In the genomic region with DNA sequence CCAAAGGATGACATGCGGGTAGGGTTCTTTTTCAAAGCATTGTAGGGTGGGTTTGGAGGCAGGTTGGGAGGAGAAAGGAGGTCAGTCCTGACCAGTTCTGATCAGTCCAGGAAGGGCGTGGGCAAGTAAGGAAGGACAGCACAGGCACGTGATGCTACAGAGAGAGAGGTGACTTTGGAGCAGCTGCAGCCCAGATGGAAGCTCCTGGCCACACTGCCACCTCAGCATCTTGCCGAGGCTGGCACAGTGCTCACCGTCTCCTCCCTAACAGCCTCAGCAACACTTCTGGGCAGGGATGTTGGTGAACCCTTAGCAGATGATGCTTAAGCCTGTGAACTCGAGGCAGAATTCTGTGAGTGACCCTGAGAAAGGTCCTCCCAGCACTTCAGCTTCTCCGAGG, we compare ENCODE assay signal across 8 cellular contexts.
"Had no signal": no experiment of that assay in that cellular context is flagged by ENCODE, and none has a peak within 500 bp of the region (broad histone marks: within the 10 kb centered on the region; RNA-seq: fewer than 3 reads in every experiment).

No MANE protein-coding gene starts in this region.

- H3K27ac ChIP-seq: GM23248, HL-60 had no signal

- H3K27me3 Mint-ChIP-seq: IgD-negative memory B cell had no signal

- ATAC-seq: HepG2 had no signal

- H3K9ac ChIP-seq: GM23248 had no signal

- H3K4me3 Mint-ChIP-seq: H9, IgD-negative memory B cell had no signal

- H2AFZ ChIP-seq: GM23248 had no signal

- DNase-seq: GM23248, GOT3, H9, HCEC 1CT, KBM-7 had no signal

- H3K27ac Mint-ChIP-seq: IgD-negative memory B cell had no signal

- H3K4me3 ChIP-seq: GM23248 had no signal
